In the genomic region with DNA sequence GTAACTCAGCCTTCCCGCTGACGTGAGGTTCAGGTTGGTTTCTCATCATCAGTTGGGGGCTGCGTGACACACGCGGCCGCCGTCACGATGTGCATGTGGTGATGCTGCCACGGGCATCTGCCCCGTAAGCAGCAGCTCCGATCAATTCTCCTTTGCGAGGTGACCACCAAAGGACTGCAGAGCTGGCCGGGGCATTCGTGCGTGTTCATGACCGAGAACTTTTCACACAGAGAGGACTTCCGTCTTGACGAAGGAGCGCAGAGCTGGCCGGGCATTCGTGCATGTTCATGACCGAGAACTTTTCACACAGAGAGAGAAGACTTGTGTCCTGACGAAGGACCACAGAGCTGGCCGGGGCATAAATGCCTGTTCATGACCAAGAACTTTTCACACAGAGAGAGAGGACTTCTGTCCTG, we compare ENCODE assay signal across 22 cellular contexts. TPM values are rescaled to one million over a fixed set of nuclear protein-coding genes. Genes with fewer than 3 reads are reported as not detected.
"Had no signal": no experiment of that assay in that cellular context is flagged by ENCODE, and none has a peak within 500 bp of the region (broad histone marks: within the 10 kb centered on the region; RNA-seq: fewer than 3 reads in every experiment).

No MANE protein-coding gene starts in this region.

- H3K27me3 ChIP-seq: right atrium auricular region had no signal

- ATAC-seq: gastroesophageal sphincter, heart right ventricle, T-cell had no signal

- DNase-seq: activated CD4-positive, alpha-beta T cell treated with anti-CD3 and anti-CD28 coated beads, Interleukin-2, amount 50 U/mL, for 48 hours; activated naive CD4-positive, alpha-beta T cell treated with anti-CD3 and anti-CD28 coated beads, Interleukin-2, amount 10 ng/mL, durations not matched to agents 7 days and 5 days; heart right ventricle; left colon; SK-N-SH; small intestine; stimulated activated CD4-positive, alpha-beta T cell treated with anti-CD3 and anti-CD28 coated beads, Interleukin-4, amount 100 ng/mL, for 4 hours; stimulated activated CD8-positive, alpha-beta memory T cell treated with anti-CD3 and anti-CD28 coated beads, Interleukin-4, amount 100 ng/mL, for 48 hours; stimulated activated naive CD4-positive, alpha-beta T cell treated with Interleukin-2 at 50 U/mL for 16 hours; T-helper 9 cell had no signal

- H3K9me3 ChIP-seq: gastroesophageal sphincter, heart right ventricle, right atrium auricular region, SK-N-SH had no signal

- H3K27ac ChIP-seq: dorsolateral prefrontal cortex, gastroesophageal sphincter, heart right ventricle, right atrium auricular region had no signal

- H3K4me1 ChIP-seq: gastroesophageal sphincter, right atrium auricular region had no signal

- H3K36me3 ChIP-seq: gastroesophageal sphincter, heart right ventricle, right atrium auricular region had no signal

- H3K4me3 ChIP-seq: dorsolateral prefrontal cortex, gastroesophageal sphincter, heart right ventricle, right atrium auricular region had no signal

RNA-seq across cellular contexts. Expression of a gene that starts 3.8 kb away (rescaled TPM):
- total RNA-seq: astrocyte, bronchial epithelial cell, gastroesophageal sphincter, left colon, lung microvascular endothelial cell, progenitor cell of endocrine pancreas, right atrium auricular region, T-cell, urinary bladder had no signal
- polyA plus RNA-seq: adipose tissue, esophagus, SK-N-SH, small intestine, urinary bladder had no signal

RNA-seq across cellular contexts. Expression of a gene that starts 28.5 kb away (rescaled TPM):
- total RNA-seq: astrocyte, bronchial epithelial cell, gastroesophageal sphincter, heart right ventricle, left colon, lung microvascular endothelial cell, progenitor cell of endocrine pancreas, right atrium auricular region, T-cell, urinary bladder had no signal
- polyA plus RNA-seq: adipose tissue, esophagus, heart right ventricle, SK-N-SH, small intestine, urinary bladder had no signal

RNA-seq across cellular contexts. Expression of a gene that starts 44.1 kb away (rescaled TPM):
- total RNA-seq: bronchial epithelial cell, chondrocyte, dorsolateral prefrontal cortex, gastroesophageal sphincter, heart right ventricle, left colon, lung microvascular endothelial cell, progenitor cell of endocrine pancreas, right atrium auricular region, T-cell, urinary bladder had no signal
- polyA plus RNA-seq: adipose tissue, esophagus, heart right ventricle, small intestine, urinary bladder had no signal
